ENCODE assay signal across 20 cellular contexts in genomic region chr4:183370786-183371185, GRCh38. TPM values are rescaled to one million over a fixed set of nuclear protein-coding genes. Genes with fewer than 3 reads are reported as not detected.
"Had no signal": no experiment of that assay in that cellular context is flagged by ENCODE, and none has a peak within 500 bp of the region (broad histone marks: within the 10 kb centered on the region; RNA-seq: fewer than 3 reads in every experiment).

No MANE protein-coding gene starts in this region.

- H3K4me1 Mint-ChIP-seq: immature natural killer cell, naive B cell had no signal

- H3K36me3 Mint-ChIP-seq: immature natural killer cell, naive B cell had no signal

- H3K4me3 Mint-ChIP-seq: dendritic cell treated with granulocyte-macrophage colony-stimulating factor and Interleukin-4, amounts not matched to agents 40 ng/mL and 50 ng/mL, for 4 days; effector memory CD8-positive, alpha-beta T cell; immature natural killer cell; naive B cell had no signal

- H3K9me3 ChIP-seq: esophagus squamous epithelium had no signal

- H3K4me1 ChIP-seq: right atrium auricular region, sigmoid colon had no signal

- H3K4me3 ChIP-seq: esophagus squamous epithelium, right atrium auricular region, sigmoid colon, skin epidermis had no signal

- H3K27ac ChIP-seq: epithelial cell of prostate, esophagus squamous epithelium, right atrium auricular region, sigmoid colon, skin epidermis had no signal

- H3K27me3 ChIP-seq: esophagus squamous epithelium, right atrium auricular region had no signal

- H3K27ac Mint-ChIP-seq: dendritic cell treated with granulocyte-macrophage colony-stimulating factor and Interleukin-4, amounts not matched to agents 40 ng/mL and 50 ng/mL, for 4 days; effector memory CD8-positive, alpha-beta T cell; immature natural killer cell had no signal

- H3K36me3 ChIP-seq: esophagus squamous epithelium, right atrium auricular region, sigmoid colon had no signal

- H3K9me3 Mint-ChIP-seq: effector memory CD8-positive, alpha-beta T cell had no signal

- ATAC-seq: effector memory CD8-positive, alpha-beta T cell; left cardiac atrium had no signal

- DNase-seq: effector memory CD8-positive, alpha-beta T cell; esophagus squamous epithelium; foreskin fibroblast; immature natural killer cell; kidney; left cardiac atrium; midbrain; naive B cell; sigmoid colon; stimulated activated naive CD4-positive, alpha-beta T cell treated with Interleukin-2 at 50 U/mL for 16 hours; trophoblast cell had no signal

RNA-seq across cellular contexts. Expression of gene CLDN24, which starts 48.6 kb away (rescaled TPM):
- total RNA-seq: esophagus squamous epithelium, kidney, left cardiac atrium, liver, lung microvascular endothelial cell, osteocyte, right atrium auricular region, sigmoid colon had no signal
- polyA plus RNA-seq: immature natural killer cell, liver, neural cell, sigmoid colon, thymus had no signal

RNA-seq across cellular contexts. Expression of gene CLDN22, which starts 50.7 kb away (rescaled TPM):
- total RNA-seq: kidney, left cardiac atrium, lung microvascular endothelial cell, osteocyte, right atrium auricular region, sigmoid colon had no signal
- polyA plus RNA-seq: liver, neural cell, sigmoid colon had no signal
